8 cellular contexts compared by ENCODE assay signal in genomic region chr5:140239461-140239860, GRCh38.
"Had no signal": no experiment of that assay in that cellular context is flagged by ENCODE, and none has a peak within 500 bp of the region (broad histone marks: within the 10 kb centered on the region; RNA-seq: fewer than 3 reads in every experiment).

No MANE protein-coding gene starts in this region.

- DNase-seq: cortex of kidney, foreskin keratinocyte had no signal

- H3K4me3 ChIP-seq: heart left ventricle, lower lobe of right lung, psoas muscle, suprapubic skin, upper lobe of right lung had no signal

- H3K36me3 ChIP-seq: suprapubic skin had no signal

- H3K27me3 ChIP-seq: brain microvascular endothelial cell, foreskin keratinocyte, heart left ventricle, suprapubic skin, upper lobe of right lung had no signal

- H3K9me3 ChIP-seq: heart left ventricle, lower lobe of right lung, psoas muscle, suprapubic skin, upper lobe of right lung had no signal

- H3K27ac ChIP-seq: brain microvascular endothelial cell, foreskin keratinocyte, lower lobe of right lung, suprapubic skin, upper lobe of right lung had no signal
